8 cellular contexts compared by ENCODE assay signal in genomic region chr2:230714122-230714453, GRCh38. TPM values are rescaled to one million over a fixed set of nuclear protein-coding genes. Genes with fewer than 3 reads are reported as not detected.
A peak's percentile ranks its signal among the peaks of the same experiment; 100 is the strongest.
DNase-seq lines count a peak whose midpoint lies in the region; TF ChIP-seq lines count a peak whose summit lies in the region.

No MANE protein-coding gene starts in this region.

- H3K79me2 ChIP-seq in mammary epithelial cell (ENCODE audit: insufficient read depth, low read length), result peaks cover 68% of the 10 kb centered on the region

- H3K36me3 ChIP-seq in mammary epithelial cell (ENCODE audit: insufficient read depth, low read length), result no peaks in the 10 kb centered on the region

- WGBS in mammary epithelial cell (ENCODE audit: low coverage, missing lambda C conversion rate), result 9% methylated on average over 4 of the region's 4 CpGs

- intact Hi-C loops in mammary epithelial cell (cut with micrococcal nuclease), result loop anchor here (1.0 to 10.0 kb wide), 3 partner anchors 34 to 709 kb away; no protein-coding TSS in a partner anchor

- CTCF ChIA-PET in mammary epithelial cell (lab: Charles Lee; ENCODE audit: low non-redundant PET), result interaction anchor here (0.7 kb wide), 1 partner anchor 84 kb away, joined by 3 read pairs; no protein-coding TSS in a partner anchor

- peak overlapping the region; percentile 79 for H3K27ac ChIP-seq in mammary epithelial cell (ENCODE audit: insufficient read depth, low read depth, low read length)

- in situ Hi-C loops in SK-MEL-5 (cut with HindIII; ENCODE audit: low pct_unique_long_range_greater_than_20kb, low sequenced_read_pairs) (no loop called here), mammary epithelial cell (cut with MboI; ENCODE audit: low sequenced_read_pairs in 2 of 2) (no loop called here)

- H2AFZ ChIP-seq in mammary epithelial cell (ENCODE audit: low read depth, low read length), result peak overlapping the region; percentile 99

- dilution Hi-C loops in mammary epithelial cell (cut with HindIII; ENCODE audit: low sequenced_read_pairs), result loop anchor here (5.0 kb wide), 1 partner anchor 78 kb away; no protein-coding TSS in a partner anchor

- peak overlapping the region; percentile 70 to 86 (median 84) for H3K4me3 ChIP-seq in mammary epithelial cell (replicated peaks in 1 of 3; ENCODE audit: insufficient read depth in 1 of 3, low read depth in 2 of 3, low read length in 3 of 3)

- no peaks in the 10 kb centered on the region for H3K9me3 ChIP-seq in mammary epithelial cell (replicated peaks; ENCODE audit: insufficient read depth, low read length)

- peak overlapping the region; percentile 92 for H3K4me2 ChIP-seq in mammary epithelial cell (ENCODE audit: insufficient read depth, low read depth, low read length)

- H3K4me1 ChIP-seq in mammary epithelial cell (ENCODE audit: insufficient read depth, low read length), result peaks cover 20% of the 10 kb centered on the region

- peak overlapping the region; percentile 93 for H3K9ac ChIP-seq in mammary epithelial cell (ENCODE audit: insufficient read depth, low read length)

- H3K27me3 ChIP-seq in mammary epithelial cell (ENCODE audit: insufficient read depth, low read length), result no peaks in the 10 kb centered on the region

- H4K20me1 ChIP-seq in mammary epithelial cell (ENCODE audit: insufficient read depth, low read length), result peaks cover 13% of the 10 kb centered on the region

- BruUV-seq in mammary epithelial cell (replicated peaks; lab: Mats Ljungman, UMichigan), result TSS peak; percentile 22

- no peak for TF ChIP-seq CTCF in mammary epithelial cell (conservative IDR thresholded peaks at IDR 0.05 in 1 of 2, IDR thresholded peaks at IDR 0.05 in 1 of 2; ENCODE audit: extremely low read depth in 1 of 2, insufficient read depth in 1 of 2, low read depth in 1 of 2, low read length in 2 of 2)

- DNase-seq in COLO829 (ENCODE audit: low spot score) (peak; percentile 73), H4 (ENCODE audit: low spot score) (peak; percentile 36), SK-MEL-5 (ENCODE audit: low read depth, low spot score) (peak; percentile 70), mammary epithelial cell (peak; percentile 72), kidney tubule cell (ENCODE audit: low spot score) (peak; percentile 74), NCI-H1694 treated with DMSO at 0.1 percent for 48 hours (lab: John Stamatoyannopoulos, UW) (no peak), COLO668 (lab: John Stamatoyannopoulos, UW; ENCODE audit: unreplicated experiment) (no peak)
- DNase-seq in stimulated activated CD4-positive, alpha-beta T cell treated with anti-CD3 and anti-CD28 coated beads, Interleukin-4, amount 100 ng/mL, for 24 hours, result peak; percentile 61

RNA-seq across cellular contexts. Expression of gene CAB39, which starts 1.4 kb away (rescaled TPM):
- total RNA-seq in H4 (2014; rRNA removed; shearing (Covaris generic)), result 32.8 and 42.2 TPM in 2 replicates
- total RNA-seq in SK-MEL-5 (2014; rRNA removed; shearing (Covaris generic)), result 41.2 and 45.7 TPM in 2 replicates
- 39.7 and 53.4 TPM in 2 replicates for polyA plus RNA-seq in SK-MEL-5 (2015; cell fraction: cytosol; rRNA removed)
- 26.4 and 31.6 TPM in 2 replicates for polyA plus RNA-seq in SK-MEL-5 (2015; cell fraction: nucleus; rRNA removed)
- total RNA-seq in mammary epithelial cell, result 100 to 1,000 TPM in 1 of 2 donors, 10 to 100 TPM in 1; 68.3 to 115 TPM
- polyA plus RNA-seq in mammary epithelial cell, result 55.2 TPM
- 149 TPM for polyA minus RNA-seq in mammary epithelial cell

Comparison
In these comparisons a context has a peak if more than half of its experiments do, and no peak if none do; other contexts are left out.
1. DNase-seq: peak in COLO829 (single experiment), H4 (single experiment), SK-MEL-5 (single experiment), mammary epithelial cell (single experiment), kidney tubule cell (single experiment) and stimulated activated CD4-positive, alpha-beta T cell treated with anti-CD3 and anti-CD28 coated beads, Interleukin-4, amount 100 ng/mL, for 24 hours (single experiment); none in NCI-H1694 treated with DMSO at 0.1 percent for 48 hours (single experiment) and COLO668 (single experiment).